Comparison of ENCODE assay signal across 17 cellular contexts in genomic region chr2:117523842-117524241, GRCh38.
"Had no signal": no experiment of that assay in that cellular context is flagged by ENCODE, and none has a peak within 500 bp of the region (broad histone marks: within the 10 kb centered on the region; RNA-seq: fewer than 3 reads in every experiment).

No MANE protein-coding gene starts in this region.

- ATAC-seq: gastroesophageal sphincter; naive thymus-derived CD4-positive, alpha-beta T cell; psoas muscle; stimulated activated memory B cell treated with anti-CD40 and anti-IgM and Interleukin-4, amounts not matched to agents 10 μg/mL and 1 μg/mL and 100 μg/mL, for 72 hours had no signal

- H3K4me1 ChIP-seq: esophagus squamous epithelium, gastroesophageal sphincter, psoas muscle, right lobe of liver, tibial artery, upper lobe of right lung, vagina had no signal

- H3K27me3 ChIP-seq: esophagus squamous epithelium, gastroesophageal sphincter, right lobe of liver, tibial artery, upper lobe of right lung, vagina had no signal

- H3K36me3 ChIP-seq: esophagus squamous epithelium, gastroesophageal sphincter, right lobe of liver, tibial artery, upper lobe of right lung, vagina had no signal

- H3K9me3 ChIP-seq: esophagus squamous epithelium, gastroesophageal sphincter, psoas muscle, right lobe of liver, tibial artery, upper lobe of right lung, vagina had no signal

- DNase-seq: esophagus squamous epithelium; glutamatergic neuron; immature natural killer cell; mesendoderm; naive thymus-derived CD4-positive, alpha-beta T cell; nephron progenitor cell; retina; stimulated activated CD4-positive, alpha-beta T cell treated with anti-CD3 and anti-CD28 coated beads, Interleukin-15, amount 100 ng/mL, for 24 hours; stimulated activated CD4-positive, alpha-beta T cell treated with anti-CD3 and anti-CD28 coated beads, Interleukin-1b, Interleukin-23, amount 100 ng/mL, for 48 hours; stimulated activated CD4-positive, alpha-beta T cell treated with anti-CD3 and anti-CD28 coated beads, Interleukin-4, amount 100 ng/mL, for 24 hours had no signal

- H3K4me3 ChIP-seq: esophagus squamous epithelium, gastroesophageal sphincter, psoas muscle, right lobe of liver, tibial artery, upper lobe of right lung, vagina had no signal

- H3K27ac ChIP-seq: esophagus squamous epithelium, gastroesophageal sphincter, psoas muscle, right lobe of liver, tibial artery, upper lobe of right lung, vagina had no signal
